Comparison of ENCODE assay signal across 15 cellular contexts in genomic region chr19:4086336-4086953, GRCh38. TPM values are rescaled to one million over a fixed set of nuclear protein-coding genes. Genes with fewer than 3 reads are reported as not detected.
A peak's percentile ranks its signal among the peaks of the same experiment; 100 is the strongest.
DNase-seq lines count a peak whose midpoint lies in the region; ATAC-seq, FAIRE-seq and TF ChIP-seq lines count a peak whose summit lies in the region.
"Had no signal": no experiment of that assay in that cellular context is flagged by ENCODE, and none has a peak within 500 bp of the region (broad histone marks: within the 10 kb centered on the region; RNA-seq: fewer than 3 reads in every experiment).

No MANE protein-coding gene starts in this region.

- peaks cover 6 to 10% of the 10 kb centered on the region in 2 donors for H3K4me1 ChIP-seq in small intestine (ENCODE audit: control insufficient read depth in 2 of 2, insufficient read depth in 1 of 2, low read depth in 1 of 2, low read length in 1 of 2)

- H3K4me3 ChIP-seq in small intestine (ENCODE audit: low read depth in 1 of 2, low read length in 2 of 2): no peak overlapping the region

- no peak for TF ChIP-seq RAD21 in Ishikawa (IDR thresholded peaks at IDR 0.05; ENCODE audit: low read depth)

- FAIRE-seq in small intestine (lab: Jason Lieb, UNC): no peak
- FAIRE-seq: urothelium cell line had no signal

- peak overlapping the region; percentile 66 for H3K27ac Mint-ChIP-seq in activated CD4-positive, alpha-beta T cell treated with anti-CD3 and anti-CD28 coated beads, Interleukin-2, amount 10 ng/mL, durations not matched to agents 24 days and 14 days
- peak overlapping the region; percentile 49 for H3K27ac Mint-ChIP-seq in chondrocyte (ENCODE audit: unreplicated experiment)

- peak overlapping the region; percentile 22 to 61 for H3K27ac ChIP-seq in small intestine (ENCODE audit: low read depth in 1 of 2, low read length in 1 of 2)
- H3K27ac ChIP-seq: epithelial cell of prostate had no signal

- ATAC-seq in GM21737 (IDR thresholded peaks at IDR 0.05; ENCODE audit: unreplicated experiment): no peak

- no peak for DNase-seq in activated CD4-positive, alpha-beta T cell treated with anti-CD3 and anti-CD28 coated beads, Interleukin-2, amount 10 ng/mL, durations not matched to agents 24 days and 14 days
- DNase-seq in activated CD4-positive, alpha-beta T cell treated with anti-CD3 and anti-CD28 coated beads, Interleukin-2, amount 50 U/mL, for 1 hour: no peak
- DNase-seq in chondrocyte (ENCODE audit: low spot score) (no peak), small intestine (peak; percentile 84), NCI-H1105 treated with DMSO at 0.1 percent for 48 hours (lab: John Stamatoyannopoulos, UW) (no peak)
- DNase-seq in stimulated activated naive CD4-positive, alpha-beta T cell (lab: John Stamatoyannopoulos, UW): no peak
- DNase-seq: activated CD8-positive, alpha-beta memory T cell treated with anti-CD3 and anti-CD28 coated beads, Interleukin-2, amount 50 U/mL, for 48 hours; islet precursor cell; NCI-H2171 treated with DMSO at 0.1 percent for 48 hours; retina; stimulated activated CD4-positive, alpha-beta T cell treated with anti-CD3 and anti-CD28 coated beads, Interleukin-1b, Interleukin-23, amount 100 ng/mL, for 48 hours had no signal

- H3K27me3 ChIP-seq in small intestine (ENCODE audit: control insufficient read depth in 2 of 2, insufficient read depth in 2 of 2, low read length in 2 of 2): no peaks in the 10 kb centered on the region

- no peaks in the 10 kb centered on the region for H3K27me3 Mint-ChIP-seq in activated CD4-positive, alpha-beta T cell treated with anti-CD3 and anti-CD28 coated beads, Interleukin-2, amount 10 ng/mL, durations not matched to agents 24 days and 14 days
- H3K27me3 Mint-ChIP-seq in chondrocyte (ENCODE audit: low read depth): no peaks in the 10 kb centered on the region

- peaks cover 41% of the 10 kb centered on the region for H3K4me1 Mint-ChIP-seq in activated CD4-positive, alpha-beta T cell treated with anti-CD3 and anti-CD28 coated beads, Interleukin-2, amount 10 ng/mL, durations not matched to agents 24 days and 14 days
- H3K4me1 Mint-ChIP-seq in chondrocyte (ENCODE audit: low read depth): peaks cover 3% of the 10 kb centered on the region

- TF ChIP-seq CTCF in chondrocyte (IDR thresholded peaks at IDR 0.05): no peak

- H3K36me3 ChIP-seq in small intestine (ENCODE audit: control insufficient read depth in 2 of 2, insufficient read depth in 2 of 2, low read length in 2 of 2): no peaks in the 10 kb centered on the region

- 22 to 50% (median 49%) methylated on average over 23 of the region's 23 CpGs for WGBS in small intestine, 3 donors

- intact Hi-C loops in activated CD4-positive, alpha-beta T cell treated with anti-CD3 and anti-CD28 coated beads, Interleukin-2, amount 10 ng/mL, durations not matched to agents 24 days and 14 days (cut with micrococcal nuclease): no loop called here

- no peaks in the 10 kb centered on the region for H3K9me3 ChIP-seq in small intestine (ENCODE audit: control insufficient read depth, low read depth)

- peaks cover 11% of the 10 kb centered on the region for H3K36me3 Mint-ChIP-seq in activated CD4-positive, alpha-beta T cell treated with anti-CD3 and anti-CD28 coated beads, Interleukin-2, amount 10 ng/mL, durations not matched to agents 24 days and 14 days (ENCODE audit: low read depth)
- peaks cover 4% of the 10 kb centered on the region for H3K36me3 Mint-ChIP-seq in chondrocyte (ENCODE audit: low read depth)

- TF ChIP-seq EP300 in Ishikawa (IDR thresholded peaks at IDR 0.05; ENCODE audit: borderline replicate concordance): peak; percentile 42; the same call in 1 of the 2 replicates

- H3K9me3 Mint-ChIP-seq in activated CD4-positive, alpha-beta T cell treated with anti-CD3 and anti-CD28 coated beads, Interleukin-2, amount 10 ng/mL, durations not matched to agents 24 days and 14 days: no peaks in the 10 kb centered on the region
- H3K9me3 Mint-ChIP-seq in chondrocyte (ENCODE audit: low read depth): no peaks in the 10 kb centered on the region

- peak overlapping the region; percentile 43 for H3K4me3 Mint-ChIP-seq in activated CD4-positive, alpha-beta T cell treated with anti-CD3 and anti-CD28 coated beads, Interleukin-2, amount 10 ng/mL, durations not matched to agents 24 days and 14 days
- H3K4me3 Mint-ChIP-seq in chondrocyte (ENCODE audit: unreplicated experiment): no peak overlapping the region

TF ChIP-seq in Ishikawa, 13 proteins besides CTCF, POLR2A, EP300 and RAD21:
- TF ChIP-seq REST (IDR thresholded peaks at IDR 0.05; ENCODE audit: low read depth) (no peak), NFIC (IDR thresholded peaks at IDR 0.05) (0 out of 2 replicates have a peak, but pooled peaks have one; percentile 10)

RNA-seq across cellular contexts. Expression of gene ZBTB7A, which starts 19.7 kb away (rescaled TPM):
- 35.8 and 39.6 TPM in 2 replicates for total RNA-seq in activated CD4-positive, alpha-beta T cell treated with anti-CD3 and anti-CD28 coated beads, Interleukin-2, amount 10 ng/mL, durations not matched to agents 24 days and 14 days
- 29.4 to 29.9 TPM (median 29.5 TPM) in 3 replicates for total RNA-seq in chondrocyte
- polyA plus RNA-seq in small intestine: 10 to 100 TPM; 14.3 to 27.0 (median 16.8) TPM

RNA-seq across cellular contexts. Expression of gene MAP2K2, which starts 37.5 kb away (rescaled TPM):
- 125 and 135 TPM in 2 replicates for total RNA-seq in activated CD4-positive, alpha-beta T cell treated with anti-CD3 and anti-CD28 coated beads, Interleukin-2, amount 10 ng/mL, durations not matched to agents 24 days and 14 days
- 131 to 168 TPM (median 158 TPM) in 3 replicates for total RNA-seq in chondrocyte
- polyA plus RNA-seq in small intestine: 100 to 1,000 TPM; 283 to 522 (median 492) TPM
